In genomic region chr12:113184098-113184899, GRCh38 we compare ENCODE assay signal across 8 cellular contexts. TPM values are rescaled to one million over a fixed set of nuclear protein-coding genes. Genes with fewer than 3 reads are reported as not detected.
DNase-seq lines count a peak whose midpoint lies in the region; ATAC-seq and TF ChIP-seq lines count a peak whose summit lies in the region.

No MANE protein-coding gene starts in this region.

- H3K9me3 Mint-ChIP-seq in activated B cell treated with CpG ODN at 0.5 μM for 24 hours = no peaks in the 10 kb centered on the region

- H3K4me2 ChIP-seq in skeletal muscle satellite cell (ENCODE audit: low read length) = peak overlapping the region; percentile 88

- peaks cover 40% of the 10 kb centered on the region for H3K36me3 Mint-ChIP-seq in activated B cell treated with CpG ODN at 0.5 μM for 24 hours (ENCODE audit: low read depth)

- H3K4me1 Mint-ChIP-seq in activated B cell treated with CpG ODN at 0.5 μM for 24 hours = peaks cover 39% of the 10 kb centered on the region

- no peak for DNase-seq in A673 (ENCODE audit: low spot score)
- DNase-seq in activated B cell treated with CpG ODN at 0.5 μM for 24 hours = no peak
- DNase-seq in left ventricle myocardium inferior = no peak
- no peak for DNase-seq in iPS-NIHi7 (ENCODE audit: extremely low spot score)
- DNase-seq in middle frontal gyrus (ENCODE audit: extremely low spot score, low spot score) = no peak

- H3K27me3 ChIP-seq in A673 (replicated peaks; ENCODE audit: insufficient read depth, low read depth, low read length, poor library complexity) = no peaks in the 10 kb centered on the region
- H3K27me3 ChIP-seq in left ventricle myocardium inferior (ENCODE audit: low read depth) = no peaks in the 10 kb centered on the region
- H3K27me3 ChIP-seq in skeletal muscle satellite cell (ENCODE audit: control insufficient read depth, insufficient read depth, low read length) = no peaks in the 10 kb centered on the region

- H3K4me3 Mint-ChIP-seq in activated B cell treated with CpG ODN at 0.5 μM for 24 hours = peak overlapping the region; percentile 93

- ATAC-seq in GM18873 (IDR thresholded peaks at IDR 0.05; ENCODE audit: low FRiP score, unreplicated experiment) (peak; percentile 40), HG03135 (IDR thresholded peaks at IDR 0.05; ENCODE audit: unreplicated experiment) (peak; percentile 56), activated B cell treated with CpG ODN at 0.5 μM for 24 hours (ENCODE audit: low read depth) (peak; percentile 63)

- peak overlapping the region; percentile 99 for H3K27ac ChIP-seq in A673 (ENCODE audit: low read depth, low read length, poor library complexity, severe bottlenecking)
- H3K27ac ChIP-seq in left ventricle myocardium inferior (replicated peaks) = peak overlapping the region; percentile 98

- POLR2A ChIA-PET in A673 (lab: Charles Lee; ENCODE audit: low non-redundant PET) = no interaction called here
- POLR2A ChIA-PET in activated B cell treated with CpG ODN at 0.5 μM for 24 hours (lab: Charles Lee) = interaction anchor here (0.6 to 3.9 kb wide), 13 partner anchors 10 to 224 kb away, joined by 3 to 92 read pairs (median 10); partner anchors contain the start of genes OAS2 and TPCN1

- intact Hi-C loops in A673 (cut with micrococcal nuclease; ENCODE audit: unreplicated experiment) (no loop called here), activated B cell treated with CpG ODN at 0.5 μM for 24 hours (cut with micrococcal nuclease) (loop anchor here (1.0 kb wide), 1 partner anchor 174 kb away; the partner anchor contains the start of gene PLBD2), left ventricle myocardium inferior (cut with micrococcal nuclease) (no loop called here)

- CTCF ChIA-PET in A673 (lab: Charles Lee) = no interaction called here
- CTCF ChIA-PET in activated B cell treated with CpG ODN at 0.5 μM for 24 hours (lab: Charles Lee) = interaction anchor here (1.0 kb wide), 1 partner anchor 10 kb away, joined by 6 read pairs; no protein-coding TSS in a partner anchor

- H3K4me3 ChIP-seq in A673 (ENCODE audit: low read depth, low read length, poor library complexity, severe bottlenecking) = peak overlapping the region; percentile 86
- H3K4me3 ChIP-seq in left ventricle myocardium inferior = peak overlapping the region; percentile 100
- H3K4me3 ChIP-seq in skeletal muscle satellite cell (ENCODE audit: low read length) = peak overlapping the region; percentile 95

- peak overlapping the region; percentile 94 for H3K27ac Mint-ChIP-seq in activated B cell treated with CpG ODN at 0.5 μM for 24 hours

- TF ChIP-seq CTCF in A673 (conservative IDR thresholded peaks at IDR 0.05; ENCODE audit: low read depth, low read length) = no peak
- TF ChIP-seq CTCF in activated B cell treated with CpG ODN at 0.5 μM for 24 hours (IDR thresholded peaks at IDR 0.05) = no peak
- TF ChIP-seq CTCF in left ventricle myocardium inferior (IDR thresholded peaks at IDR 0.05; ENCODE audit: borderline replicate concordance) = no peak

- H3K9me3 ChIP-seq in A673 (ENCODE audit: low read depth, low read length, poor library complexity, severe bottlenecking) (no peaks in the 10 kb centered on the region), left ventricle myocardium inferior (replicated peaks) (no peaks in the 10 kb centered on the region), skeletal muscle satellite cell (replicated peaks; ENCODE audit: low read length) (no peaks in the 10 kb centered on the region)

- H3K9ac ChIP-seq in skeletal muscle satellite cell (ENCODE audit: low read depth, low read length) = peak overlapping the region; percentile 99

- BruUV-seq in A673 (replicated peaks; lab: Mats Ljungman, UMichigan) = no TSS peak

- H3K4me1 ChIP-seq in A673 (ENCODE audit: insufficient read depth, low read length, poor library complexity, severe bottlenecking) (no peaks in the 10 kb centered on the region), left ventricle myocardium inferior (peaks cover 52% of the 10 kb centered on the region), skeletal muscle satellite cell (ENCODE audit: control insufficient read depth, insufficient read depth, low read length) (peaks cover 11% of the 10 kb centered on the region)

- H3K36me3 ChIP-seq in A673 (ENCODE audit: insufficient read depth, low read length, poor library complexity, severe bottlenecking) (peaks cover 15% of the 10 kb centered on the region), left ventricle myocardium inferior (peaks cover 23% of the 10 kb centered on the region), skeletal muscle satellite cell (ENCODE audit: insufficient read depth, low read length) (peaks cover 25% of the 10 kb centered on the region)

- no peaks in the 10 kb centered on the region for H3K27me3 Mint-ChIP-seq in activated B cell treated with CpG ODN at 0.5 μM for 24 hours

RNA-seq across cellular contexts. Expression of gene DDX54, which starts 1.0 kb away (rescaled TPM):
- 98.8 and 116 TPM in 2 replicates for total RNA-seq in A673 (2021)
- 115 TPM in 2 replicates for total RNA-seq in activated B cell treated with CpG ODN at 0.5 μM for 24 hours
- total RNA-seq in left ventricle myocardium inferior = 34.7 TPM
- total RNA-seq in skeletal muscle satellite cell (2012; rRNA removed) = 40.2 and 49.2 TPM in 2 replicates

RNA-seq across cellular contexts. Expression of gene RITA1, which starts 1.2 kb away (rescaled TPM):
- total RNA-seq in A673 (2021) (22.3 and 25.3 TPM in 2 replicates), activated B cell treated with CpG ODN at 0.5 μM for 24 hours (15.5 and 18.2 TPM in 2 replicates), left ventricle myocardium inferior (17.9 TPM)
- total RNA-seq in skeletal muscle satellite cell (2012; rRNA removed) = 19.3 and 22.5 TPM in 2 replicates

RNA-seq across cellular contexts. Expression of gene CFAP73, which starts 34.8 kb away (rescaled TPM):
- total RNA-seq in A673 (2021) (not detected in 2 replicates), activated B cell treated with CpG ODN at 0.5 μM for 24 hours (0.88 and 1.1 TPM in 2 replicates), left ventricle myocardium inferior (not detected)
- total RNA-seq in skeletal muscle satellite cell (2012; rRNA removed) = not detected in 2 replicates

RNA-seq across cellular contexts. Expression of gene TPCN1, which starts 37.0 kb away (rescaled TPM):
- 18.8 and 25.8 TPM in 2 replicates for total RNA-seq in A673 (2021)
- total RNA-seq in activated B cell treated with CpG ODN at 0.5 μM for 24 hours = 107 and 126 TPM in 2 replicates
- total RNA-seq in left ventricle myocardium inferior = 153 TPM
- total RNA-seq in skeletal muscle satellite cell (2012; rRNA removed) = 12.7 and 13.4 TPM in 2 replicates

RNA-seq across cellular contexts. Expression of gene RASAL1, which starts 48.7 kb away (rescaled TPM):
- 0.32 TPM in 1 of 2 replicates, not detected in the other for total RNA-seq in A673 (2021)
- 4.9 and 7.1 TPM in 2 replicates for total RNA-seq in activated B cell treated with CpG ODN at 0.5 μM for 24 hours
- not detected for total RNA-seq in left ventricle myocardium inferior
- not detected in 2 replicates for total RNA-seq in skeletal muscle satellite cell (2012; rRNA removed)
